In the genomic region with DNA sequence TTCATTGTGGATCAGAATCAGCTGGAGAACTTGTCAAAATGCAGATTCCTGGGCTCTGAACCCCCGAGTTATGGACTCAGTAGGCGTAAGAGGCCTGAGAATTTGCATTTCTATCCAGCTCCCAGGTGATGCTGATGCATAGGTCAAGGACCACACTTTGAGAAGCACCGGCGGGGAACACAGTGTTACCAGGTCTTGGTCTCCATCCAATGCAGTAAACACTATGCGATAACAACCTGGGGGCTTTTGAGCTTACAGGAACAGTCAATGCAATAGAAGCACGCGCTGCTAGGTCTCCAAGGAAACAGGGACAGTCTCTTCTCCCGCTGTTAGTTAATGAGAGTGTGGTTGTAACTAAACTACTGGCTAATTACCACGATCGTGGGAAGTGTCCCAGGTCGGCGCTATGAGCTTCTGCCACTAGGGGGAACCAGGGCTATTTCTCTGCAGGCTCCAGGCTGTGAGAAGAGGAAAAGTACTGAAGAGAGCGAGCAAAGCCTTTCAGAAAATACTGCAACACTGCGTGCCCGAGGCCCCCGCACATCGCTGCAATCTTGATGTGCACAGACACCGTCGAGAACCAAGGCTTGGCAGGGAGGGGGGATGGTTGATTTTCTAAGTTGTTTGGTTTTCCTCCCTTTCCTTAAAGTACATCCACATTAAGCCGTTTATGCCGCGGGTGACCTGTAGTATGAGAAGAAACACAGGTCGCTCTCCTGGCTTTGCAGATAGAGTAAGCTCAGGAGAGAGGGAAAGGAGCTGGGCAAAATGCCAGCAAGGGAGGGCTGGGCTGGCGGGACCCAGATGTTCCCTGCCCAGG, we compare ENCODE assay signal across 8 cellular contexts. TPM values are rescaled to one million over a fixed set of nuclear protein-coding genes. Genes with fewer than 3 reads are reported as not detected.
DNase-seq lines count a peak whose midpoint lies in the region; ATAC-seq and TF ChIP-seq lines count a peak whose summit lies in the region.

No MANE protein-coding gene starts in this region.

- peaks cover 9% of the 10 kb centered on the region for H3K4me1 Mint-ChIP-seq in activated naive CD4-positive, alpha-beta T cell treated with anti-CD3 and anti-CD28 coated beads, Interleukin-2, amount 50 U/mL, for 24 hours

- 0 to 8% methylated on average over 7 to 24 of the region's 24 CpGs for WGBS in transverse colon (ENCODE audit: low coverage in 1 of 2), 2 donors

- DNase-seq in COLO829 (ENCODE audit: low spot score) = peak; percentile 60
- DNase-seq in NAMALWA (ENCODE audit: low spot score) = peak; percentile 88
- peak; percentile 70 for DNase-seq in SK-N-DZ (ENCODE audit: low spot score)
- DNase-seq in Right ventricle myocardium superior = peak; percentile 75
- peak; percentile 77 for DNase-seq in pons (ENCODE audit: low spot score)
- DNase-seq in transverse colon = peak; percentile 80

- no peaks in the 10 kb centered on the region for H3K36me3 Mint-ChIP-seq in activated naive CD4-positive, alpha-beta T cell treated with anti-CD3 and anti-CD28 coated beads, Interleukin-2, amount 50 U/mL, for 24 hours

- in situ Hi-C loops in transverse colon (cut with MboI; ENCODE audit: low pct_ligation_motif_present in 1 of 4, low pct_unique_long_range_greater_than_20kb in 1 of 4, low sequenced_read_pairs in 3 of 4) = loop anchor here (5.0 to 10.0 kb wide), 3 partner anchors 137 to 147 kb away; no protein-coding TSS in a partner anchor

- peaks cover 7 to 15% (median 10%) of the 10 kb centered on the region in 4 donors for H3K4me1 ChIP-seq in transverse colon

- peak overlapping the region in 1 of 4 donors; percentile 19 for H3K4me3 ChIP-seq in transverse colon

- no peak overlapping the region for H3K27ac Mint-ChIP-seq in activated naive CD4-positive, alpha-beta T cell treated with anti-CD3 and anti-CD28 coated beads, Interleukin-2, amount 50 U/mL, for 24 hours

- H3K4me3 Mint-ChIP-seq in activated naive CD4-positive, alpha-beta T cell treated with anti-CD3 and anti-CD28 coated beads, Interleukin-2, amount 50 U/mL, for 24 hours = peak overlapping the region; percentile 74

- H3K27me3 ChIP-seq in transverse colon = peaks cover 38% of the 10 kb centered on the region

- intact Hi-C loops in Right ventricle myocardium superior (cut with DNase I) (loop anchor here (2.0 kb wide), 1 partner anchor 145 kb away; no protein-coding TSS in a partner anchor), transverse colon (cut with DNase I; ENCODE audit: low total_unique reads) (loop anchor here (2.0 to 10.0 kb wide), 2 partner anchors 143 to 227 kb away; no protein-coding TSS in a partner anchor)

- ATAC-seq in GM21786 (IDR thresholded peaks at IDR 0.05; ENCODE audit: unreplicated experiment) = peak; percentile 62
- peak; percentile 92 for ATAC-seq in Right ventricle myocardium superior (ENCODE audit: poor library complexity)

- peaks cover 8% of the 10 kb centered on the region for H3K27me3 Mint-ChIP-seq in activated naive CD4-positive, alpha-beta T cell treated with anti-CD3 and anti-CD28 coated beads, Interleukin-2, amount 50 U/mL, for 24 hours

- no peaks in the 10 kb centered on the region for H3K36me3 ChIP-seq in transverse colon

- no peaks in the 10 kb centered on the region for H3K9me3 Mint-ChIP-seq in activated naive CD4-positive, alpha-beta T cell treated with anti-CD3 and anti-CD28 coated beads, Interleukin-2, amount 50 U/mL, for 24 hours

- H3K27ac ChIP-seq in transverse colon = no peak overlapping the region

- TF ChIP-seq EP300 in transverse colon (IDR thresholded peaks at IDR 0.05; ENCODE audit: low read depth) = no peak

- H3K9me3 ChIP-seq in transverse colon = no peaks in the 10 kb centered on the region

- TF ChIP-seq CTCF in transverse colon (IDR thresholded peaks at IDR 0.05) = peak; percentile 77 to 87 (median 85)

- TF ChIP-seq POLR2A in transverse colon (IDR thresholded peaks at IDR 0.05) = no peak

RNA-seq across cellular contexts. Expression of gene KCNA1, which starts 52.0 kb away (rescaled TPM):
- not detected in 2 replicates for polyA plus RNA-seq in SK-N-DZ (2014; cell fraction: cytosol; rRNA removed)
- polyA plus RNA-seq in SK-N-DZ (2014; cell fraction: nucleus; rRNA removed) = not detected in 2 replicates
- total RNA-seq in Right ventricle myocardium superior (not detected), transverse colon (under 1 TPM in 3 of 4 donors, not detected in 1; 0.32 to 0.75 (median 0.41) TPM)
